ENCODE assay signal across 13 cellular contexts in genomic region chr11:120120805-120121335, GRCh38. TPM values are rescaled to one million over a fixed set of nuclear protein-coding genes. Genes with fewer than 3 reads are reported as not detected.
"Had no signal": no experiment of that assay in that cellular context is flagged by ENCODE, and none has a peak within 500 bp of the region (broad histone marks: within the 10 kb centered on the region; RNA-seq: fewer than 3 reads in every experiment).

No MANE protein-coding gene starts in this region.

- ATAC-seq: heart left ventricle had no signal

- H3K9me3 Mint-ChIP-seq: activated CD4-positive, alpha-beta memory T cell treated with anti-CD3 and anti-CD28 coated beads for 36 hours had no signal

- H3K27me3 ChIP-seq: heart left ventricle, left lung, tibial artery had no signal

- H3K9me3 ChIP-seq: heart left ventricle, left lung, tibial artery had no signal

- H3K27ac Mint-ChIP-seq: activated CD4-positive, alpha-beta memory T cell treated with anti-CD3 and anti-CD28 coated beads for 36 hours had no signal

- H3K4me3 Mint-ChIP-seq: activated CD4-positive, alpha-beta memory T cell treated with anti-CD3 and anti-CD28 coated beads for 36 hours had no signal

- H3K27ac ChIP-seq: esophagus muscularis mucosa, heart left ventricle, left lung, tibial artery had no signal

- H3K27me3 Mint-ChIP-seq: activated CD4-positive, alpha-beta memory T cell treated with anti-CD3 and anti-CD28 coated beads for 36 hours had no signal

- H3K4me3 ChIP-seq: esophagus muscularis mucosa, heart left ventricle, left lung, tibial artery had no signal

- H3K36me3 ChIP-seq: esophagus muscularis mucosa, heart left ventricle, left lung had no signal

- H3K36me3 Mint-ChIP-seq: activated CD4-positive, alpha-beta memory T cell treated with anti-CD3 and anti-CD28 coated beads for 36 hours had no signal

- DNase-seq: activated CD4-positive, alpha-beta memory T cell treated with anti-CD3 and anti-CD28 coated beads for 36 hours; activated CD8-positive, alpha-beta memory T cell treated with anti-CD3 and anti-CD28 coated beads, Interleukin-2, amount 50 U/mL, for 4 hours; aorta; foreskin fibroblast; small intestine; tibial artery had no signal

- H3K4me1 ChIP-seq: esophagus muscularis mucosa, heart left ventricle, left lung had no signal

RNA-seq across cellular contexts. Expression of gene TRIM29, which starts 17.0 kb away (rescaled TPM):
- total RNA-seq: activated CD4-positive, alpha-beta memory T cell treated with anti-CD3 and anti-CD28 coated beads for 36 hours; chondrocyte; dermis microvascular lymphatic vessel endothelial cell; myocyte; T-helper 2 cell treated with Interferon-gamma antibody and Interleukin-4, amounts not matched to agents 100 ng/mL and 5 ng/mL, for 36 hours had no signal
